ENCODE assay signal across 14 cellular contexts in genomic region chr18:37634516-37634915, GRCh38.
DNase-seq lines count a peak whose midpoint lies in the region; ATAC-seq lines count a peak whose summit lies in the region.
"Had no signal": no experiment of that assay in that cellular context is flagged by ENCODE, and none has a peak within 500 bp of the region (broad histone marks: within the 10 kb centered on the region; RNA-seq: fewer than 3 reads in every experiment).

No MANE protein-coding gene starts in this region.

- peaks cover 56% of the 10 kb centered on the region for H3K4me1 ChIP-seq in adipocyte (ENCODE audit: control insufficient read depth, insufficient read depth, low read length)
- H3K4me1 ChIP-seq: Caco-2, HAP-1 had no signal

- ATAC-seq in HG03442 (IDR thresholded peaks at IDR 0.05; ENCODE audit: unreplicated experiment): no peak
- no peak for ATAC-seq in GM19452 (IDR thresholded peaks at IDR 0.05; ENCODE audit: unreplicated experiment)

- DNase-seq in NCI-H82 (lab: John Stamatoyannopoulos, UW): peak; percentile 51
- no peak for DNase-seq in NCI-H82 treated with DMSO at 0.1 percent for 48 hours (lab: John Stamatoyannopoulos, UW; ENCODE audit: unreplicated experiment)
- peak; percentile 2 for DNase-seq in DMS 273 treated with DMSO at 0.1 percent for 48 hours (lab: John Stamatoyannopoulos, UW)
- no peak for DNase-seq in adipocyte (ENCODE audit: low read depth)
- no peak for DNase-seq in HPDE6-E6E7 (ENCODE audit: extremely low spot score)
- DNase-seq: ACHN; Caco-2; CD4-positive, alpha-beta T cell; DMS79 treated with DMSO at 0.1 percent for 48 hours; GF-D8; GM23248 had no signal

- H3K4me3 ChIP-seq in adipocyte (ENCODE audit: low read length): peak overlapping the region; percentile 3
- H3K4me3 ChIP-seq: GM23248, HAP-1 had no signal

- no peaks in the 10 kb centered on the region for H3K27me3 ChIP-seq in adipocyte (replicated peaks; ENCODE audit: control insufficient read depth, insufficient read depth, low read length)

- no peaks in the 10 kb centered on the region for H3K9me3 ChIP-seq in adipocyte (ENCODE audit: control insufficient read depth, low read length)
- H3K9me3 ChIP-seq: Caco-2, HAP-1 had no signal

- H3K36me3 ChIP-seq in adipocyte (ENCODE audit: control insufficient read depth, insufficient read depth, low read length, severe bottlenecking): no peaks in the 10 kb centered on the region
- H3K36me3 ChIP-seq: HAP-1 had no signal

- H3K9ac ChIP-seq in adipocyte (ENCODE audit: low read length): peak overlapping the region; percentile 17
- H3K9ac ChIP-seq: GM23248 had no signal

Comparison
In these comparisons a context has a peak if more than half of its experiments do, and no peak if none do; other contexts are left out.
1. DNase-seq: peak in NCI-H82 (single experiment) and DMS 273 treated with DMSO at 0.1 percent for 48 hours (single experiment); none in NCI-H82 treated with DMSO at 0.1 percent for 48 hours (single experiment), adipocyte (single experiment) and HPDE6-E6E7 (single experiment).